Comparison of ENCODE assay signal across 25 cellular contexts in the genomic region with DNA sequence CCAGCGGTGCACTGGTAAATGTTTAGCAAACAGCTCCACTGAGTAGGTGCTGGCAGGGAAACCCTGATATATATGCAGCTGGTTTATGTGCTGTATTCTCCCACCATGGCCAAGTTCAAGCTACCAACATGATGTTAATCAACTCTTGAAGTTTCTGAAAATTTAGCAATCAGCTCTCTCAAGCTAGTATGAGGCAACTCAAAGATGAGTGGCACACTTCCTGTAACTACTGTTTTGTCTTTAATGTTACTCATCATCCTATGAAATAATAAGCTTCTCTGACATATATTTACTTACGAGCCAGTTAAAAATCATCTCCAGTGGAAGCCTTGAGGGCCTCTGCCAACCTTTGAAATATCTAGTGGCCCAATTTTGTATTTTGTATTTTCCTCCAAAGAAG. TPM values are rescaled to one million over a fixed set of nuclear protein-coding genes. Genes with fewer than 3 reads are reported as not detected.
DNase-seq lines count a peak whose midpoint lies in the region; ATAC-seq, FAIRE-seq and TF ChIP-seq lines count a peak whose summit lies in the region.
"Had no signal": no experiment of that assay in that cellular context is flagged by ENCODE, and none has a peak within 500 bp of the region (broad histone marks: within the 10 kb centered on the region; RNA-seq: fewer than 3 reads in every experiment).

No MANE protein-coding gene starts in this region.

- ATAC-seq in RWPE2 (ENCODE audit: low read depth), result peak; percentile 83
- ATAC-seq: Panc1, SK-N-SH treated with all-trans-retinoic acid at 6 μM for 48 hours had no signal

- H3K4me1 ChIP-seq in RWPE2 (ENCODE audit: insufficient read depth, poor library complexity, severe bottlenecking), result peaks cover 17% of the 10 kb centered on the region
- H3K4me1 ChIP-seq: BLaER1, SJCRH30 had no signal

- no peaks in the 10 kb centered on the region for H3K9me3 ChIP-seq in RWPE2 (ENCODE audit: severe bottlenecking)
- H3K9me3 ChIP-seq: BLaER1, MG63, SJCRH30 had no signal

- peak; percentile 13 for FAIRE-seq in bronchial epithelial cell (lab: Jason Lieb, UNC)
- no peak for FAIRE-seq in HTR-8/SVneo (lab: Jason Lieb, UNC)
- FAIRE-seq: GM12892 had no signal

- DNase-seq in HCEC 1CT, result peak; percentile 14
- peak; percentile 74 for DNase-seq in MV-4-11 (lab: John Stamatoyannopoulos, UW)
- no peak for DNase-seq in RWPE2 (ENCODE audit: low spot score)
- DNase-seq in bronchial epithelial cell (ENCODE audit: low read depth), result peak; percentile 74
- DNase-seq in kidney glomerular epithelial cell (lab: John Stamatoyannopoulos, UW), result no peak
- no peak for DNase-seq in NCI-H748 treated with DMSO at 0.1 percent for 48 hours (lab: John Stamatoyannopoulos, UW)
- no peak for DNase-seq in stimulated activated naive CD4-positive, alpha-beta T cell treated with Interleukin-2 at 50 U/mL for 16 hours (lab: John Stamatoyannopoulos, UW)
- no peak for DNase-seq in HTR-8/SVneo (ENCODE audit: insufficient read length, low spot score)
- DNase-seq: CD4-positive, CD25-positive, alpha-beta regulatory T cell; DMS153; DND-41; KBM-7; MG63; NCI-H1105; NCI-H1436 treated with DMSO at 0.1 percent for 48 hours; NCI-H187 treated with DMSO at 0.1 percent for 48 hours; NCI-H2171 treated with DMSO at 0.1 percent for 48 hours; NCI-H345; NCI-H510A treated with DMSO at 0.1 percent for 48 hours; NCI-H774; SJCRH30 had no signal

- no peak overlapping the region for H3K27ac ChIP-seq in RWPE2 (ENCODE audit: poor library complexity, severe bottlenecking)
- H3K27ac ChIP-seq: BLaER1, SJCRH30 had no signal

- H3K36me3 ChIP-seq in RWPE2 (ENCODE audit: low read depth), result no peaks in the 10 kb centered on the region
- no peaks in the 10 kb centered on the region for H3K36me3 ChIP-seq in bronchial epithelial cell (ENCODE audit: control insufficient read depth, insufficient read depth, low read length)
- H3K36me3 ChIP-seq: BLaER1, MG63, SJCRH30 had no signal

- H3K4me3 ChIP-seq in RWPE2 (ENCODE audit: severe bottlenecking) (no peak overlapping the region), bronchial epithelial cell (ENCODE audit: low read depth, low read length) (no peak overlapping the region)
- H3K4me3 ChIP-seq: BLaER1, MG63, SJCRH30 had no signal

- no peak for TF ChIP-seq CTCF in RWPE2 (IDR thresholded peaks at IDR 0.05; ENCODE audit: poor library complexity, severe bottlenecking)
- TF ChIP-seq CTCF in bronchial epithelial cell (IDR thresholded peaks at IDR 0.05; ENCODE audit: insufficient read depth, low read length, severe bottlenecking), result no peak

- H3K27me3 ChIP-seq in RWPE2 (ENCODE audit: insufficient read depth, poor library complexity, severe bottlenecking) (peaks cover 3% of the 10 kb centered on the region), bronchial epithelial cell (ENCODE audit: control insufficient read depth, insufficient read depth, low read length) (no peaks in the 10 kb centered on the region)
- H3K27me3 ChIP-seq: BLaER1 had no signal

RNA-seq across cellular contexts. Expression of a gene that starts 15.7 kb away (rescaled TPM):
- under 0.01 TPM in 1 of 2 replicates, not detected in the other for total RNA-seq in bronchial epithelial cell
- total RNA-seq: SJCRH30 had no signal

RNA-seq across cellular contexts. Expression of a gene that starts 54.7 kb away (rescaled TPM):
- 15.8 and 18.4 TPM in 2 replicates for total RNA-seq in bronchial epithelial cell

RNA-seq across cellular contexts. Expression of a gene that starts 54.8 kb away (rescaled TPM):
- 2.1 and 2.2 TPM in 2 replicates for total RNA-seq in bronchial epithelial cell

Comparison
In these comparisons a context has a peak if more than half of its experiments do, and no peak if none do; other contexts are left out.
1. DNase-seq: peak in HCEC 1CT (single experiment), MV-4-11 (single experiment) and bronchial epithelial cell (single experiment); none in RWPE2 (single experiment), kidney glomerular epithelial cell (single experiment), NCI-H748 treated with DMSO at 0.1 percent for 48 hours (single experiment), stimulated activated naive CD4-positive, alpha-beta T cell treated with Interleukin-2 at 50 U/mL for 16 hours (single experiment) and HTR-8/SVneo (single experiment).